In genomic region chr2:26483027-26483326, GRCh38 we compare ENCODE assay signal across 20 cellular contexts. TPM values are rescaled to one million over a fixed set of nuclear protein-coding genes. Genes with fewer than 3 reads are reported as not detected.
DNase-seq lines count a peak whose midpoint lies in the region; ATAC-seq, FAIRE-seq and TF ChIP-seq lines count a peak whose summit lies in the region.
"Had no signal": no experiment of that assay in that cellular context is flagged by ENCODE, and none has a peak within 500 bp of the region (broad histone marks: within the 10 kb centered on the region; RNA-seq: fewer than 3 reads in every experiment).

No MANE protein-coding gene starts in this region.

- H3K4me3 Mint-ChIP-seq in brain (peak overlapping the region in 1 of 5 experiments; percentile 26), neural progenitor cell (peak overlapping the region; percentile 47)
- no peak overlapping the region for H3K4me3 Mint-ChIP-seq in stimulated activated memory B cell treated with anti-CD40 and anti-IgM and Interleukin-4, amounts not matched to agents 10 μg/mL and 1 μg/mL and 100 μg/mL, for 72 hours
- H3K4me3 Mint-ChIP-seq: CD4-positive, CD25-positive, alpha-beta regulatory T cell; CD8-positive, alpha-beta memory T cell; GM23338 had no signal

- no peaks in the 10 kb centered on the region for H3K4me1 ChIP-seq in IMR-90 (ENCODE audit: control insufficient read depth, insufficient read depth, low read length)
- peaks cover 2% of the 10 kb centered on the region for H3K4me1 ChIP-seq in neural progenitor cell
- H3K4me1 ChIP-seq: BE2C had no signal

- H2AK5ac ChIP-seq in IMR-90 (ENCODE audit: low read depth, low read length): no peak overlapping the region

- H4K5ac ChIP-seq in IMR-90 (ENCODE audit: low read depth, low read length): no peak overlapping the region

- H3K9me3 Mint-ChIP-seq in brain (peaks cover 0 to 5% (median 0%) of the 10 kb centered on the region in 5 experiments), neural progenitor cell (no peaks in the 10 kb centered on the region)
- peaks cover 4% of the 10 kb centered on the region for H3K9me3 Mint-ChIP-seq in stimulated activated memory B cell treated with anti-CD40 and anti-IgM and Interleukin-4, amounts not matched to agents 10 μg/mL and 1 μg/mL and 100 μg/mL, for 72 hours
- H3K9me3 Mint-ChIP-seq: CD8-positive, alpha-beta memory T cell; GM23338 had no signal

- H3K27ac ChIP-seq in IMR-90 (ENCODE audit: insufficient read depth, low read length): no peak overlapping the region
- H3K27ac ChIP-seq in neural progenitor cell: no peak overlapping the region

- H2BK5ac ChIP-seq in IMR-90 (ENCODE audit: low read depth, low read length, poor library complexity, severe bottlenecking): no peak overlapping the region

- DNase-seq in GM12891 (ENCODE audit: insufficient read length, low spot score) (no peak), IMR-90 (no peak), neural progenitor cell (ENCODE audit: low spot score) (no peak), DMS153 treated with DMSO at 0.1 percent for 48 hours (lab: John Stamatoyannopoulos, UW; ENCODE audit: unreplicated experiment) (no peak), NCI-H1417 (lab: John Stamatoyannopoulos, UW) (no peak), NCI-H226 (no peak)
- DNase-seq: 8988T; C1 segment of cervical spinal cord; CD4-positive, CD25-positive, alpha-beta regulatory T cell; CD8-positive, alpha-beta memory T cell; COR-L47; DMS 273 treated with DMSO at 0.1 percent for 48 hours; H7 had no signal

- no peak overlapping the region for H3K23ac ChIP-seq in IMR-90 (ENCODE audit: low read depth, low read length)

- CTCF ChIA-PET in IMR-90 (lab: Yijun Ruan, JAX): no interaction called here

- POLR2A ChIA-PET in IMR-90 (lab: Charles Lee; ENCODE audit: unreplicated experiment): no interaction called here

- no peak overlapping the region for H3K4ac ChIP-seq in IMR-90 (ENCODE audit: low read depth, low read length)

- TF ChIP-seq CTCF in IMR-90 (conservative IDR thresholded peaks at IDR 0.05; ENCODE audit: low read depth, low read length): no peak
- no peak for TF ChIP-seq CTCF in brain (conservative IDR thresholded peaks at IDR 0.05)
- no peak for TF ChIP-seq CTCF in neural progenitor cell (IDR thresholded peaks at IDR 0.05)

- H3K4me3 ChIP-seq in IMR-90 (ENCODE audit: insufficient read depth, low read depth, low read length): no peak overlapping the region
- H3K4me3 ChIP-seq in neural progenitor cell: no peak overlapping the region
- H3K4me3 ChIP-seq: GM23338 had no signal

- H2AK9ac ChIP-seq in IMR-90 (replicated peaks; ENCODE audit: low read depth, low read length, poor library complexity): no peak overlapping the region

- in situ Hi-C loops in IMR-90 (cut with MboI; ENCODE audit: low sequenced_read_pairs): no loop called here

- no peaks in the 10 kb centered on the region for H3F3A ChIP-seq in neural progenitor cell (ENCODE audit: low read depth)

- TF ChIP-seq POLR2A in GM12891 (IDR thresholded peaks at IDR 0.05; ENCODE audit: low read depth, low read length): no peak
- TF ChIP-seq POLR2A in IMR-90 (IDR thresholded peaks at IDR 0.05; ENCODE audit: low read depth, low read length): no peak

- H3K56ac ChIP-seq in IMR-90 (ENCODE audit: extremely low read depth, insufficient read depth, low read length): no peak overlapping the region

- H3K18ac ChIP-seq in IMR-90 (ENCODE audit: low read depth, low read length): no peak overlapping the region

- H2BK20ac ChIP-seq in IMR-90 (ENCODE audit: low read depth, low read length): no peak overlapping the region

- H4K8ac ChIP-seq in IMR-90 (ENCODE audit: low read depth in 2 of 2, low read length in 2 of 2): no peak overlapping the region

- no TSS peak for BruUV-seq in IMR-90 (replicated peaks; lab: Mats Ljungman, UMichigan)

- no peak overlapping the region for H3K14ac ChIP-seq in IMR-90 (replicated peaks; ENCODE audit: low read depth, low read length)

- peaks cover 7% of the 10 kb centered on the region for H3K27me3 Mint-ChIP-seq in brain
- H3K27me3 Mint-ChIP-seq in neural progenitor cell (ENCODE audit: insufficient read depth, low read depth): peaks cover 14% of the 10 kb centered on the region
- H3K27me3 Mint-ChIP-seq in stimulated activated memory B cell treated with anti-CD40 and anti-IgM and Interleukin-4, amounts not matched to agents 10 μg/mL and 1 μg/mL and 100 μg/mL, for 72 hours: peaks cover 26% of the 10 kb centered on the region
- H3K27me3 Mint-ChIP-seq: CD4-positive, CD25-positive, alpha-beta regulatory T cell had no signal

- TF ChIP-seq RAD21 in IMR-90 (IDR thresholded peaks at IDR 0.05; ENCODE audit: low read length): no peak

- H3K36me3 ChIP-seq in IMR-90 (ENCODE audit: control insufficient read depth, insufficient read depth, low read length) (no peaks in the 10 kb centered on the region), neural progenitor cell (no peaks in the 10 kb centered on the region)
- H3K36me3 ChIP-seq: BE2C had no signal

- H3K4me1 Mint-ChIP-seq in brain (peaks cover 27% of the 10 kb centered on the region), neural progenitor cell (peaks cover 10% of the 10 kb centered on the region)
- H3K4me1 Mint-ChIP-seq in stimulated activated memory B cell treated with anti-CD40 and anti-IgM and Interleukin-4, amounts not matched to agents 10 μg/mL and 1 μg/mL and 100 μg/mL, for 72 hours: no peaks in the 10 kb centered on the region
- H3K4me1 Mint-ChIP-seq: CD4-positive, CD25-positive, alpha-beta regulatory T cell; CD8-positive, alpha-beta memory T cell; GM23338 had no signal

- H3K79me2 ChIP-seq in neural progenitor cell (ENCODE audit: low read depth): no peaks in the 10 kb centered on the region

- dilution Hi-C loops in IMR-90 (cut with HindIII; ENCODE audit: low sequenced_read_pairs, unreplicated experiment): no loop called here

- H2AFZ ChIP-seq in IMR-90 (replicated peaks; ENCODE audit: low read length, poor library complexity): peak overlapping the region; percentile 58
- no peak overlapping the region for H2AFZ ChIP-seq in neural progenitor cell (replicated peaks)
- H2AFZ ChIP-seq: GM23338 had no signal

- H4K91ac ChIP-seq in IMR-90 (ENCODE audit: insufficient read depth, low read depth, low read length): no peak overlapping the region

- H3K4me2 ChIP-seq in IMR-90 (ENCODE audit: low read depth, low read length): no peak overlapping the region
- no peak overlapping the region for H3K4me2 ChIP-seq in neural progenitor cell
- H3K4me2 ChIP-seq: GM23338 had no signal

- H3K27ac Mint-ChIP-seq in brain (peak overlapping the region in 3 of 5 experiments; percentile 15 to 59 (median 47)), neural progenitor cell (peak overlapping the region; percentile 74)
- no peak overlapping the region for H3K27ac Mint-ChIP-seq in stimulated activated memory B cell treated with anti-CD40 and anti-IgM and Interleukin-4, amounts not matched to agents 10 μg/mL and 1 μg/mL and 100 μg/mL, for 72 hours
- H3K27ac Mint-ChIP-seq: CD4-positive, CD25-positive, alpha-beta regulatory T cell; GM23338 had no signal

- peaks cover 6% of the 10 kb centered on the region for H3K9me1 ChIP-seq in IMR-90 (ENCODE audit: insufficient read depth, low read length)

- H4K20me1 ChIP-seq in IMR-90 (ENCODE audit: insufficient read depth, low read length) (no peaks in the 10 kb centered on the region), neural progenitor cell (ENCODE audit: low read depth) (no peaks in the 10 kb centered on the region)

- FAIRE-seq in GM12891 (lab: Jason Lieb, UNC): no peak
- FAIRE-seq: G401.6 had no signal

- no peak overlapping the region for H2BK120ac ChIP-seq in IMR-90 (ENCODE audit: low read depth, low read length)

- no peak overlapping the region for H2BK15ac ChIP-seq in IMR-90 (ENCODE audit: low read depth, low read length)

- no peak for ATAC-seq in IMR-90 (ENCODE audit: low read depth)
- ATAC-seq in stimulated activated memory B cell treated with anti-CD40 and anti-IgM and Interleukin-4, amounts not matched to agents 10 μg/mL and 1 μg/mL and 100 μg/mL, for 72 hours: no peak
- ATAC-seq: GM23338 had no signal

- 100% methylated on average over 1 of the region's 11 CpGs; no CpG with 5 or more reads in 1 of the 2 experiments for WGBS in IMR-90 (ENCODE audit: extremely low coverage in 2 of 2, insufficient read length in 1 of 2), 2 experiments

- no peaks in the 10 kb centered on the region for H3K36me3 Mint-ChIP-seq in brain
- H3K36me3 Mint-ChIP-seq in neural progenitor cell: no peaks in the 10 kb centered on the region
- no peaks in the 10 kb centered on the region for H3K36me3 Mint-ChIP-seq in stimulated activated memory B cell treated with anti-CD40 and anti-IgM and Interleukin-4, amounts not matched to agents 10 μg/mL and 1 μg/mL and 100 μg/mL, for 72 hours
- H3K36me3 Mint-ChIP-seq: CD4-positive, CD25-positive, alpha-beta regulatory T cell; CD8-positive, alpha-beta memory T cell had no signal

- peaks cover 24% of the 10 kb centered on the region; the same call in 1 of the 2 replicates for H3K27me3 ChIP-seq in IMR-90 (ENCODE audit: control insufficient read depth, insufficient read depth, low read length)
- no peaks in the 10 kb centered on the region for H3K27me3 ChIP-seq in neural progenitor cell
- H3K27me3 ChIP-seq: BE2C had no signal

- H3K9me3 ChIP-seq in IMR-90 (ENCODE audit: control insufficient read depth, insufficient read depth, low read length): no peaks in the 10 kb centered on the region
- H3K9me3 ChIP-seq in neural progenitor cell (ENCODE audit: low read depth): no peaks in the 10 kb centered on the region
- H3K9me3 ChIP-seq: BE2C had no signal

- intact Hi-C loops in IMR-90 (cut with micrococcal nuclease): loop anchor here (5.0 kb wide), 1 partner anchor 234 kb away; no protein-coding TSS in a partner anchor

- no peaks in the 10 kb centered on the region for H3K79me1 ChIP-seq in IMR-90 (ENCODE audit: low read depth in 1 of 2, low read length in 2 of 2)

- H3K9ac ChIP-seq in IMR-90 (ENCODE audit: low read depth, low read length): no peak overlapping the region
- no peak overlapping the region for H3K9ac ChIP-seq in neural progenitor cell

TF ChIP-seq in GM12891, 5 proteins besides CTCF, POLR2A, EP300 and RAD21:
- TF ChIP-seq TAF1 (IDR thresholded peaks at IDR 0.05; ENCODE audit: low read depth, low read length) (no peak), POU2F2 (IDR thresholded peaks at IDR 0.05; ENCODE audit: low read depth, low read length) (peak; percentile 57; the same call in 1 of the 2 replicates)

RNA-seq across cellular contexts. Expression of gene OTOF, which starts 5.1 kb away (rescaled TPM):
- 0.04 TPM for polyA plus RNA-seq in GM12891 (2012; ENCODE audit: low read depth, missing spikeins)
- total RNA-seq in IMR-90 (2012; rRNA removed) (not detected in 2 replicates), neural progenitor cell (ENCODE audit: low replicate concordance) (0.36 and 0.84 TPM in 2 replicates)
- polyA plus RNA-seq in IMR-90 (2012; rRNA removed) (0.03 TPM in 1 of 2 replicates, not detected in the other), brain (ENCODE audit: insufficient read depth, low read depth, low replicate concordance) (0.17 TPM)
- polyA plus RNA-seq in IMR-90 (2012; cell fraction: cytosol; rRNA removed): 0.01 and 0.02 TPM in 2 replicates
- 0.05 and 0.16 TPM in 2 replicates for polyA plus RNA-seq in IMR-90 (2012; cell fraction: nucleus; rRNA removed; ENCODE audit: low replicate concordance)
- total RNA-seq: A673 had no signal
- polyA plus RNA-seq: AG04450 had no signal
